ENCODE assay signal across 1 cellular context in the genomic region with DNA sequence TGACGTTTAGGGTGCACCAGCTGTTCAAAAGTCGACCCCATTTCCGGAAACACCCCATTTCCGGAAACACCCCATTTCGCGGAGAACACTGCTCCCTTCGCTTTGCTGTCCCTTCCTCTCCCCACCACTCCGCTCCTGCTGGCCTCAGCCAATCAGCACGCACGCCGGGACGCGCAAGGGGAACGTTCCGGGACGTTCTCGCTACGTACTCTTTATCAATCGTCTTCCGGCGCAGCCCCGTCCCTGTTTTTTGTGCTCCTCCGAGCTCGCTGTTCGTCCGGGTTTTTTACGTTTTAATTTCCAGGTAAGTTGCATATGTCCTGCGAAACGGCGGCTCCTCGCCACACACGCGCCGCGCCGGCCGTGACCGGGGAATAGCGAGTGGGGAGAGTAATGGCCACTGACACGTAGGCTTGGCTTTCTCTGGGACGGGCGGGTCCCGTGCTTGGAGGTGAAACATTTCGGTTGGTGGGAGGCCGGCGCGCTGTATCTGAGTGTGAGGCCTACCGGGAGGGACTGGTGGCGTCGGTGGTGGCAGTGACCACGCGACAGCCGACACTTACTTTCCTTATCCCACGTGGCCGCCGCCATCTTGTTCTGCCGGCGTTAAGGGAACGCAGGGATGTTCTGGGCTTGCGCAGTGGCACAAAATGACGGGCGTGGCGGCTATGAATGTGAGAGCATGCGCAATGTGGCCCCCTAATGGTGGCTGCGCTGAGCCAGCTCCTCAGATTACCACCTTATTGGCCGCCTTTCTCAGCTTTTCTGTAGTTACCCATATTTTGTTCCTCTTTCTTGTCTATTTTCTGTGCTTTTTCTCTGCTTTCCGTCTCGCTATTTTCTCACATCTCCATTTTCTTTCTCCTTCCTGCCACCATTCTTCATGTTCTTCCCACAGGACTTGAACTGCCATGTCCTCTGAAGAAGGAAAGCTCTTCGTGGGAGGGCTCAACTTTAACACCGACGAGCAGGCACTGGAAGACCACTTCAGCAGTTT.
A peak's percentile ranks its signal among the peaks of the same experiment; 100 is the strongest.
TF ChIP-seq lines count a peak whose summit lies in the region.

Gene RBM3, plus strand, starts transcription at position 215 of the 997 bp plus-strand sequence. Its CDS starts 697 bp downstream, at position 912.

TF ChIP-seq in HEK293, 187 proteins besides CTCF, POLR2A, EP300 and RAD21 (continued from another document):
- TF ChIP-seq, protein P1, sequence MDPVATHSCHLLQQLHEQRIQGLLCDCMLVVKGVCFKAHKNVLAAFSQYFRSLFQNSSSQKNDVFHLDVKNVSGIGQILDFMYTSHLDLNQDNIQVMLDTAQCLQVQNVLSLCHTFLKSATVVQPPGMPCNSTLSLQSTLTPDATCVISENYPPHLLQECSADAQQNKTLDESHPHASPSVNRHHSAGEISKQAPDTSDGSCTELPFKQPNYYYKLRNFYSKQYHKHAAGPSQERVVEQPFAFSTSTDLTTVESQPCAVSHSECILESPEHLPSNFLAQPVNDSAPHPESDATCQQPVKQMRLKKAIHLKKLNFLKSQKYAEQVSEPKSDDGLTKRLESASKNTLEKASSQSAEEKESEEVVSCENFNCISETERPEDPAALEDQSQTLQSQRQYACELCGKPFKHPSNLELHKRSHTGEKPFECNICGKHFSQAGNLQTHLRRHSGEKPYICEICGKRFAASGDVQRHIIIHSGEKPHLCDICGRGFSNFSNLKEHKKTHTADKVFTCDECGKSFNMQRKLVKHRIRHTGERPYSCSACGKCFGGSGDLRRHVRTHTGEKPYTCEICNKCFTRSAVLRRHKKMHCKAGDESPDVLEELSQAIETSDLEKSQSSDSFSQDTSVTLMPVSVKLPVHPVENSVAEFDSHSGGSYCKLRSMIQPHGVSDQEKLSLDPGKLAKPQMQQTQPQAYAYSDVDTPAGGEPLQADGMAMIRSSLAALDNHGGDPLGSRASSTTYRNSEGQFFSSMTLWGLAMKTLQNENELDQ (tag by site-specific recombination; IDR thresholded peaks at IDR 0.05; ENCODE audit: low read depth), result no peak
- TF ChIP-seq ZFHX2 (tag by site-specific recombination; conservative IDR thresholded peaks at IDR 0.05), result no peak; the same call in 1 of the 2 replicates
- no peak for TF ChIP-seq ATF2 (tag by site-specific recombination; IDR thresholded peaks at IDR 0.05; ENCODE audit: low read depth)
- peak; percentile 66; the same call in 1 of the 2 replicates for TF ChIP-seq ZNF362 (tag by site-specific recombination; IDR thresholded peaks at IDR 0.05)
- no peak for TF ChIP-seq TCF7L2 (IDR thresholded peaks at IDR 0.05; ENCODE audit: borderline replicate concordance, low read depth, low read length)
- no peak; the same call in 1 of the 2 replicates for TF ChIP-seq ZNF24 (tag by site-specific recombination; IDR thresholded peaks at IDR 0.05)
- TF ChIP-seq ZNF18 (tag by site-specific recombination; IDR thresholded peaks at IDR 0.05), result no peak
- peak; percentile 92 for TF ChIP-seq YY2 (tag by site-specific recombination; IDR thresholded peaks at IDR 0.05)
- TF ChIP-seq ZNF146 (tag by site-specific recombination; IDR thresholded peaks at IDR 0.05), result no peak
- peak; percentile 92 for TF ChIP-seq SP2 (tag by site-specific recombination; IDR thresholded peaks at IDR 0.05)
- TF ChIP-seq ZNF514 (tag by site-specific recombination; IDR thresholded peaks at IDR 0.05), result no peak
- no peak for TF ChIP-seq ZNF776 (tag by site-specific recombination; IDR thresholded peaks at IDR 0.05; ENCODE audit: borderline replicate concordance)
- peak; percentile 99 for TF ChIP-seq ZBTB11 (tag by site-specific recombination; conservative IDR thresholded peaks at IDR 0.05; ENCODE audit: low read depth)
- TF ChIP-seq ZNF366 (tag by site-specific recombination; conservative IDR thresholded peaks at IDR 0.05), result peak; percentile 45; the same call in 1 of the 2 replicates
- peak; percentile 18; the same call in 1 of the 2 replicates for TF ChIP-seq ZFP37 (tag by site-specific recombination; IDR thresholded peaks at IDR 0.05)
- no peak for TF ChIP-seq ZNF184 (tag by site-specific recombination; IDR thresholded peaks at IDR 0.05)
- no peak for TF ChIP-seq ZNF747 (tag by site-specific recombination; IDR thresholded peaks at IDR 0.05)
- no peak for TF ChIP-seq ZNF658 (tag by site-specific recombination; IDR thresholded peaks at IDR 0.05)
- TF ChIP-seq IKZF3 (tag by site-specific recombination; IDR thresholded peaks at IDR 0.05), result no peak
- no peak for TF ChIP-seq OVOL3 (tag by site-specific recombination; IDR thresholded peaks at IDR 0.05)
- no peak for TF ChIP-seq ZBTB44 (tag by site-specific recombination; IDR thresholded peaks at IDR 0.05)
- TF ChIP-seq KLF16 (tag by site-specific recombination; IDR thresholded peaks at IDR 0.05), result no peak; the same call in 1 of the 2 replicates
- TF ChIP-seq ZBTB1 (tag by site-specific recombination; IDR thresholded peaks at IDR 0.05), result no peak
- no peak; the same call in 1 of the 2 replicates for TF ChIP-seq ZNF558 (tag by site-specific recombination; IDR thresholded peaks at IDR 0.05)
- TF ChIP-seq, protein P2, sequence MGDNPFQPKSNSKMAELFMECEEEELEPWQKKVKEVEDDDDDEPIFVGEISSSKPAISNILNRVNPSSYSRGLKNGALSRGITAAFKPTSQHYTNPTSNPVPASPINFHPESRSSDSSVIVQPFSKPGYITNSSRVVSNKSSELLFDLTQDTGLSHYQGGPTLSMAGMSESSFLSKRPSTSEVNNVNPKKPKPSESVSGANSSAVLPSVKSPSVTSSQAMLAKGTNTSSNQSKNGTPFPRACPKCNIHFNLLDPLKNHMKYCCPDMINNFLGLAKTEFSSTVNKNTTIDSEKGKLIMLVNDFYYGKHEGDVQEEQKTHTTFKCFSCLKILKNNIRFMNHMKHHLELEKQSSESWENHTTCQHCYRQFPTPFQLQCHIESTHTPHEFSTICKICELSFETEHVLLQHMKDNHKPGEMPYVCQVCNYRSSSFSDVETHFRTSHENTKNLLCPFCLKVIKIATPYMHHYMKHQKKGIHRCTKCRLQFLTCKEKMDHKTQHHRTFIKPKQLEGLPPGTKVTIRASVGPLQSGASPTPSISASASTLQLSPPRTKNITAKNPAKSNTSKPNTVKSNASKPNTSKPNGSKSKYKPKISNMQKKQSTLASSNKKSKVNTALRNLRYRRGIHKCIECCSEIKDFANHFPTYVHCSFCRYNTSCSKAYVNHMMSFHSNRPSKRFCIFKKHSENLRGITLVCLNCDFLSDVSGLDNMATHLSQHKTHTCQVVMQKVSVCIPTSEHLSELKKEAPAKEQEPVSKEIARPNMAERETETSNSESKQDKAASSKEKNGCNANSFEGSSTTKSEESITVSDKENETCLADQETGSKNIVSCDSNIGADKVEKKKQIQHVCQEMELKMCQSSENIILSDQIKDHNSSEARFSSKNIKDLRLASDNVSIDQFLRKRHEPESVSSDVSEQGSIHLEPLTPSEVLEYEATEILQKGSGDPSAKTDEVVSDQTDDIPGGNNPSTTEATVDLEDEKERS (tag by site-specific recombination; IDR thresholded peaks at IDR 0.05), result no peak
- TF ChIP-seq ZNF48 (tag by site-specific recombination; IDR thresholded peaks at IDR 0.05), result no peak
- no peak for TF ChIP-seq ZNF549 (tag by site-specific recombination; IDR thresholded peaks at IDR 0.05)
- peak; percentile 89; the same call in 1 of the 2 replicates for TF ChIP-seq ZNF2 (tag by site-specific recombination; IDR thresholded peaks at IDR 0.05)
- TF ChIP-seq ZNF214 (tag by site-specific recombination; IDR thresholded peaks at IDR 0.05; ENCODE audit: borderline replicate concordance), result no peak
- TF ChIP-seq, protein P3, sequence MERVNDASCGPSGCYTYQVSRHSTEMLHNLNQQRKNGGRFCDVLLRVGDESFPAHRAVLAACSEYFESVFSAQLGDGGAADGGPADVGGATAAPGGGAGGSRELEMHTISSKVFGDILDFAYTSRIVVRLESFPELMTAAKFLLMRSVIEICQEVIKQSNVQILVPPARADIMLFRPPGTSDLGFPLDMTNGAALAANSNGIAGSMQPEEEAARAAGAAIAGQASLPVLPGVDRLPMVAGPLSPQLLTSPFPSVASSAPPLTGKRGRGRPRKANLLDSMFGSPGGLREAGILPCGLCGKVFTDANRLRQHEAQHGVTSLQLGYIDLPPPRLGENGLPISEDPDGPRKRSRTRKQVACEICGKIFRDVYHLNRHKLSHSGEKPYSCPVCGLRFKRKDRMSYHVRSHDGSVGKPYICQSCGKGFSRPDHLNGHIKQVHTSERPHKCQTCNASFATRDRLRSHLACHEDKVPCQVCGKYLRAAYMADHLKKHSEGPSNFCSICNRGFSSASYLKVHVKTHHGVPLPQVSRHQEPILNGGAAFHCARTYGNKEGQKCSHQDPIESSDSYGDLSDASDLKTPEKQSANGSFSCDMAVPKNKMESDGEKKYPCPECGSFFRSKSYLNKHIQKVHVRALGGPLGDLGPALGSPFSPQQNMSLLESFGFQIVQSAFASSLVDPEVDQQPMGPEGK (tag by site-specific recombination; IDR thresholded peaks at IDR 0.05), result no peak
